12 cellular contexts compared by ENCODE assay signal in the genomic region with DNA sequence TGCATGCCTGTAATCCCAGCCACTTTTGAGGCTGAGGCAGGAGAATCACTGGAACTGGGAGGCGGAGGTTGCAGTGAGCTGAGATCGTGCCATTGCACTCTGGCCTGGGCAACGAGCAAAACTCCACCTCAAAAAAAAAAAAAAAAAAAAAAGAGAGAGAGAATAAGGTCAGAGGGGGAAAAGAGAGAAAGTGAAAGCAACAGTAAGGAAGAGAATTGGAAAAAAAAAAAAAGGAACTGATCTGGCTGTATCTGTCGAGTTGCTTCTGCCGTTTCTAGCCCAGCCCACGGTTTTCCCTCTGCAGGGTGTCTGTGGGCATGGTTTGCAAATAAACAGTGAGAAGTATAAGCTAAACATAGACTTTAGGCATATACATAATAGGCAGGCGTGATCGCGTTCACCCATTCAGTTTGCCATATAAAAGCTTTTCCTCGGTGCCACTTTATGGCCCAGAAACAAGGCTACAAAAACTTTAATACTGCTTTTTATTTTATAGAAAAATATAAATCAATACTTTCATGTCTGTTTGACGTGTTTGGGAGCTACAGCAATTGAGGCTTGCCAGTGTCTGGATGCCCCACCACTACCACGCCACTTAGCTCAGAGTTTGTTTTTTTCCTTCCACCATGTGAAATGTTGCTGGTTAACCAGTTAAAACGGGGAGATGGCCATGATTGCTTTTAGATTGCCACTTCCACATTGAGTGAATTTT.
A peak's percentile ranks its signal among the peaks of the same experiment; 100 is the strongest.
DNase-seq lines count a peak whose midpoint lies in the region; ATAC-seq and FAIRE-seq lines count a peak whose summit lies in the region.
"Had no signal": no experiment of that assay in that cellular context is flagged by ENCODE, and none has a peak within 500 bp of the region (broad histone marks: within the 10 kb centered on the region; RNA-seq: fewer than 3 reads in every experiment).

No MANE protein-coding gene starts in this region.

- H3K4me1 Mint-ChIP-seq in T-helper 1 cell treated with Interleukin-12 subunit alpha and Interleukin-12 subunit beta and Interleukin-4 antibody, amounts not matched to agents 30 μg/mL and 1 μg/mL, for 36 hours (ENCODE audit: low read depth): peaks cover 17% of the 10 kb centered on the region

- H3K9me3 Mint-ChIP-seq in T-helper 1 cell treated with Interleukin-12 subunit alpha and Interleukin-12 subunit beta and Interleukin-4 antibody, amounts not matched to agents 30 μg/mL and 1 μg/mL, for 36 hours: peaks cover 12% of the 10 kb centered on the region

- peak overlapping the region; percentile 19 for H3K27ac Mint-ChIP-seq in T-helper 1 cell treated with Interleukin-12 subunit alpha and Interleukin-12 subunit beta and Interleukin-4 antibody, amounts not matched to agents 30 μg/mL and 1 μg/mL, for 36 hours

- DNase-seq in T-helper 1 cell (no peak), NCI-H748 treated with DMSO at 0.1 percent for 48 hours (lab: John Stamatoyannopoulos, UW) (peak; percentile 3), small intestine (peak; percentile 77), 8988T (no peak)
- DNase-seq: activated CD4-positive, alpha-beta T cell treated with anti-CD3 and anti-CD28 coated beads for 4 hours; central memory CD4-positive, alpha-beta T cell; NCI-H524 had no signal

- FAIRE-seq in small intestine (lab: Jason Lieb, UNC): no peak

- H3K4me3 Mint-ChIP-seq in T-helper 1 cell treated with Interleukin-12 subunit alpha and Interleukin-12 subunit beta and Interleukin-4 antibody, amounts not matched to agents 30 μg/mL and 1 μg/mL, for 36 hours: peak overlapping the region; percentile 72

- ATAC-seq in HG03457 (IDR thresholded peaks at IDR 0.05; ENCODE audit: unreplicated experiment) (no peak), GM18502 (IDR thresholded peaks at IDR 0.05; ENCODE audit: poor library complexity, unreplicated experiment) (no peak)

- H3K27ac ChIP-seq in duodenal mucosa (ENCODE audit: low read depth, low read length): no peak overlapping the region
- H3K27ac ChIP-seq in small intestine (ENCODE audit: low read depth in 1 of 2, low read length in 1 of 2): peak overlapping the region; percentile 57 to 58
- H3K27ac ChIP-seq: parathyroid adenoma had no signal

- no peaks in the 10 kb centered on the region for H3K27me3 Mint-ChIP-seq in T-helper 1 cell treated with Interleukin-12 subunit alpha and Interleukin-12 subunit beta and Interleukin-4 antibody, amounts not matched to agents 30 μg/mL and 1 μg/mL, for 36 hours (ENCODE audit: low read depth)

- H3K36me3 ChIP-seq in duodenal mucosa (ENCODE audit: control insufficient read depth in 1 of 2, insufficient read depth in 2 of 2, low read length in 2 of 2) (no peaks in the 10 kb centered on the region), small intestine (ENCODE audit: control insufficient read depth in 2 of 2, insufficient read depth in 2 of 2, low read length in 2 of 2) (no peaks in the 10 kb centered on the region)

- H3K36me3 Mint-ChIP-seq in T-helper 1 cell treated with Interleukin-12 subunit alpha and Interleukin-12 subunit beta and Interleukin-4 antibody, amounts not matched to agents 30 μg/mL and 1 μg/mL, for 36 hours (ENCODE audit: low read depth): peaks cover 1% of the 10 kb centered on the region

- H3K9ac ChIP-seq in duodenal mucosa (ENCODE audit: low read depth in 1 of 2, low read length in 2 of 2): peak overlapping the region; percentile 5 to 20
- H3K9ac ChIP-seq: parathyroid adenoma had no signal

- H3K9me3 ChIP-seq in duodenal mucosa (ENCODE audit: control insufficient read depth in 1 of 2, low read length in 2 of 2) (peaks cover 0 to 3% of the 10 kb centered on the region in 2 donors), small intestine (ENCODE audit: control insufficient read depth, low read depth) (no peaks in the 10 kb centered on the region)

- peak overlapping the region; percentile 31 to 58 for H3K4me3 ChIP-seq in duodenal mucosa (ENCODE audit: low read depth in 1 of 2, low read length in 2 of 2)
- H3K4me3 ChIP-seq in small intestine (ENCODE audit: low read depth in 1 of 2, low read length in 2 of 2): peak overlapping the region in 1 of 2 donors; percentile 18

- H3K4me1 ChIP-seq in duodenal mucosa (ENCODE audit: control insufficient read depth in 1 of 2, insufficient read depth in 2 of 2, low read length in 2 of 2): peaks cover 10 to 14% of the 10 kb centered on the region in 2 donors
- peaks cover 3% of the 10 kb centered on the region in 2 donors for H3K4me1 ChIP-seq in small intestine (ENCODE audit: control insufficient read depth in 2 of 2, insufficient read depth in 1 of 2, low read depth in 1 of 2, low read length in 1 of 2)
- H3K4me1 ChIP-seq: parathyroid adenoma had no signal

- H3K27me3 ChIP-seq in duodenal mucosa (ENCODE audit: control insufficient read depth in 1 of 2, insufficient read depth in 2 of 2, low read length in 2 of 2): no peaks in the 10 kb centered on the region
- H3K27me3 ChIP-seq in small intestine (ENCODE audit: control insufficient read depth in 2 of 2, insufficient read depth in 2 of 2, low read length in 2 of 2): no peaks in the 10 kb centered on the region

- WGBS in small intestine, 3 donors: 17 to 31% (median 29%) methylated on average over 13 of the region's 13 CpGs

Comparison
In these comparisons a context has a peak if more than half of its experiments do, and no peak if none do; other contexts are left out.
1. DNase-seq: peak in NCI-H748 treated with DMSO at 0.1 percent for 48 hours (single experiment) and small intestine (single experiment); none in T-helper 1 cell (0 of 5) and 8988T (single experiment).